In the genomic region with DNA sequence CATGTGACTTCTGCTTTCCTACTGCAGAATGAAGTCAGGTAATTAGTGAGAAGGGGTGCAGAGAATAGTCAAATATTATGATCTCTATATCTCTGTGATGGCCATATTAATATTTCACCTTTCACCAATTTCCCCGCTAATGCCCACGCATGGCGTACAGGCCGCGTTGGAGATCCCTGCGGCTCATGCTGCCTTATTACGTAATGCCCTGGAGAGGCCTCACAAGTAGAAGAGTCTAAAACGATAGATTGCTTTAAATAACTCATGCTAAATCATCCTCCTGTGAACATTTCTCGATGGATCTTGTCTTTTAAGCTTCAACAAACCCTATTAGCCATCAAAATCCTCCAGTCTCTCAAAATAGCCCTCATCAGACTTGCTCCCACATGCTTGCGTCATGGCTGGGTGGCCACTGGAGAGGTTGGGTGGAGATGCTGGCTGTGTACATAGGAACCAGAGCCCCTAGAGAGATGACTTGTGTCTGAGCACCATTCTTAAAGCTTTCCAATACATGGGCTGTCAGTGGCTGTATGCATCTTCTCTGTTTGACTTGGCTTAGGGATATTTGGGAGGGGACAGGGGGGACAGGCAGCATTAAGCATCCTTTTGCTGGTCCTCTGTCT, we compare ENCODE assay signal across 16 cellular contexts.
A peak's percentile ranks its signal among the peaks of the same experiment; 100 is the strongest.
DNase-seq lines count a peak whose midpoint lies in the region; ATAC-seq and TF ChIP-seq lines count a peak whose summit lies in the region.
"Had no signal": no experiment of that assay in that cellular context is flagged by ENCODE, and none has a peak within 500 bp of the region (broad histone marks: within the 10 kb centered on the region; RNA-seq: fewer than 3 reads in every experiment).

No MANE protein-coding gene starts in this region.

- BruUV-seq in Panc1 (replicated peaks; lab: Mats Ljungman, UMichigan), result TSS peak; percentile 15

- CTCF ChIA-PET in Panc1 (lab: Charles Lee), result no interaction called here
- CTCF ChIA-PET in activated CD8-positive, alpha-beta T cell treated with anti-CD3 and anti-CD28 coated beads, Interleukin-2, amount 10 ng/mL, durations not matched to agents 7 days and 5 days (lab: Charles Lee), result no interaction called here

- TF ChIP-seq CTCF in Panc1 (IDR thresholded peaks at IDR 0.05), result no peak

- no peaks in the 10 kb centered on the region for H3K4me1 Mint-ChIP-seq in activated CD8-positive, alpha-beta T cell treated with anti-CD3 and anti-CD28 coated beads, Interleukin-2, amount 10 ng/mL, durations not matched to agents 7 days and 5 days (ENCODE audit: low read depth)

- no peak overlapping the region for H3K27ac ChIP-seq in Panc1 (ENCODE audit: low read length)
- H3K27ac ChIP-seq: GM23248, HL-60, SK-N-MC had no signal

- H3K36me3 Mint-ChIP-seq in activated CD8-positive, alpha-beta T cell treated with anti-CD3 and anti-CD28 coated beads, Interleukin-2, amount 10 ng/mL, durations not matched to agents 7 days and 5 days (ENCODE audit: low read depth), result no peaks in the 10 kb centered on the region

- H3K4me1 ChIP-seq in Panc1 (ENCODE audit: control insufficient read depth, insufficient read depth, low read length), result peaks cover 8% of the 10 kb centered on the region

- DNase-seq in NCI-H2171 treated with DMSO at 0.1 percent for 48 hours (lab: John Stamatoyannopoulos, UW) (peak; percentile 54), NCI-H2171 (lab: John Stamatoyannopoulos, UW) (no peak), NCI-H146 treated with DMSO at 0.1 percent for 48 hours (lab: John Stamatoyannopoulos, UW; ENCODE audit: unreplicated experiment) (peak; percentile 14), Panc1 (ENCODE audit: low read depth, low spot score) (no peak), OCI-M2 (lab: John Stamatoyannopoulos, UW; ENCODE audit: unreplicated experiment) (no peak), left colon (no peak)
- no peak for DNase-seq in activated CD8-positive, alpha-beta T cell treated with anti-CD3 and anti-CD28 coated beads, Interleukin-2, amount 10 ng/mL, durations not matched to agents 7 days and 5 days
- DNase-seq: C1 segment of cervical spinal cord, COR-L47, DMS153, GM23248, NCI-H1417 treated with DMSO at 0.1 percent for 48 hours, Right ventricle myocardium superior had no signal

- H3K9me3 Mint-ChIP-seq in activated CD8-positive, alpha-beta T cell treated with anti-CD3 and anti-CD28 coated beads, Interleukin-2, amount 10 ng/mL, durations not matched to agents 7 days and 5 days (ENCODE audit: insufficient read depth), result no peaks in the 10 kb centered on the region

- H3K36me3 ChIP-seq in Panc1 (ENCODE audit: control insufficient read depth, insufficient read depth, low read length), result no peaks in the 10 kb centered on the region

- intact Hi-C loops in Panc1 (cut with micrococcal nuclease; ENCODE audit: unreplicated experiment) (no loop called here), left colon (cut with DNase I, micrococcal nuclease) (no loop called here)

- H3K27me3 ChIP-seq in Panc1 (ENCODE audit: control insufficient read depth, insufficient read depth, low read length), result no peaks in the 10 kb centered on the region

- peaks cover 9% of the 10 kb centered on the region for H3K27me3 Mint-ChIP-seq in activated CD8-positive, alpha-beta T cell treated with anti-CD3 and anti-CD28 coated beads, Interleukin-2, amount 10 ng/mL, durations not matched to agents 7 days and 5 days (ENCODE audit: low read depth)

- ATAC-seq in Panc1 (no peak), left colon (no peak)
- ATAC-seq in activated CD8-positive, alpha-beta T cell treated with anti-CD3 and anti-CD28 coated beads, Interleukin-2, amount 10 ng/mL, durations not matched to agents 7 days and 5 days, result no peak
- ATAC-seq: HCT116 had no signal

- H3K27ac Mint-ChIP-seq in activated CD8-positive, alpha-beta T cell treated with anti-CD3 and anti-CD28 coated beads, Interleukin-2, amount 10 ng/mL, durations not matched to agents 7 days and 5 days, result no peak overlapping the region

- no peak overlapping the region for H3K4me3 ChIP-seq in Panc1 (ENCODE audit: low read depth in 2 of 2, low read length in 2 of 2)
- H3K4me3 ChIP-seq: GM23248, SK-N-MC had no signal

- in situ Hi-C loops in Panc1 (cut with HindIII; ENCODE audit: low pct_unique_long_range_greater_than_20kb, low sequenced_read_pairs), result no loop called here

- POLR2A ChIA-PET in Panc1 (lab: Charles Lee), result no interaction called here
- POLR2A ChIA-PET in activated CD8-positive, alpha-beta T cell treated with anti-CD3 and anti-CD28 coated beads, Interleukin-2, amount 10 ng/mL, durations not matched to agents 7 days and 5 days (lab: Charles Lee), result no interaction called here

- no peak overlapping the region for H3K4me3 Mint-ChIP-seq in activated CD8-positive, alpha-beta T cell treated with anti-CD3 and anti-CD28 coated beads, Interleukin-2, amount 10 ng/mL, durations not matched to agents 7 days and 5 days

- H3K9me3 ChIP-seq in Panc1 (ENCODE audit: control insufficient read depth, insufficient read depth, low read depth, low read length), result no peaks in the 10 kb centered on the region

Comparison
In these comparisons a context has a peak if more than half of its experiments do, and no peak if none do; other contexts are left out.
1. DNase-seq: peak in NCI-H2171 treated with DMSO at 0.1 percent for 48 hours (single experiment) and NCI-H146 treated with DMSO at 0.1 percent for 48 hours (single experiment); none in NCI-H2171 (single experiment), Panc1 (single experiment), OCI-M2 (single experiment), left colon (0 of 2) and activated CD8-positive, alpha-beta T cell treated with anti-CD3 and anti-CD28 coated beads, Interleukin-2, amount 10 ng/mL, durations not matched to agents 7 days and 5 days (single experiment).